Comparison of ENCODE assay signal across 1 cellular context in the genomic region with DNA sequence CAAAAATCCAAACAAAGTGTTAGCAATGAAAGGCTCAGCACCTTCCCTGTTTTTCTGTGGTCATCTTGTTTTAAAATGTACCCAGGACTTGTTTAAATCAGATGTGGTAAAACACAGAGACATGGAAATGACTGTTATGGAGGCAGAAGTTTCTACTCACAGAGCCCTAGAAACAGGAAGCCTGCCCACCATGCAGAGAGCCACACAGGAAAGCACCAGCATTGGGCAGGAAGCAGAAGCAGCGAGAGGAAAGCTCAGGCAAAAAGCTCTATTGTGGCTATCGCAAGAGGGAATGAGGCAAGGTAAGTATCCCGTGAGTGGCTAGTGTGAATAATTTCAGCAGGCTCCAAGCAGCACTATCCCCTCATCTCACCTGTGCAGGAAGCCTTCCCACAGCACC.
TF ChIP-seq lines count a peak whose summit lies in the region.

No MANE protein-coding gene starts in this region.

TF ChIP-seq in GM12878, 131 proteins besides CTCF, POLR2A, EP300 and RAD21:
- TF ChIP-seq, protein P1, sequence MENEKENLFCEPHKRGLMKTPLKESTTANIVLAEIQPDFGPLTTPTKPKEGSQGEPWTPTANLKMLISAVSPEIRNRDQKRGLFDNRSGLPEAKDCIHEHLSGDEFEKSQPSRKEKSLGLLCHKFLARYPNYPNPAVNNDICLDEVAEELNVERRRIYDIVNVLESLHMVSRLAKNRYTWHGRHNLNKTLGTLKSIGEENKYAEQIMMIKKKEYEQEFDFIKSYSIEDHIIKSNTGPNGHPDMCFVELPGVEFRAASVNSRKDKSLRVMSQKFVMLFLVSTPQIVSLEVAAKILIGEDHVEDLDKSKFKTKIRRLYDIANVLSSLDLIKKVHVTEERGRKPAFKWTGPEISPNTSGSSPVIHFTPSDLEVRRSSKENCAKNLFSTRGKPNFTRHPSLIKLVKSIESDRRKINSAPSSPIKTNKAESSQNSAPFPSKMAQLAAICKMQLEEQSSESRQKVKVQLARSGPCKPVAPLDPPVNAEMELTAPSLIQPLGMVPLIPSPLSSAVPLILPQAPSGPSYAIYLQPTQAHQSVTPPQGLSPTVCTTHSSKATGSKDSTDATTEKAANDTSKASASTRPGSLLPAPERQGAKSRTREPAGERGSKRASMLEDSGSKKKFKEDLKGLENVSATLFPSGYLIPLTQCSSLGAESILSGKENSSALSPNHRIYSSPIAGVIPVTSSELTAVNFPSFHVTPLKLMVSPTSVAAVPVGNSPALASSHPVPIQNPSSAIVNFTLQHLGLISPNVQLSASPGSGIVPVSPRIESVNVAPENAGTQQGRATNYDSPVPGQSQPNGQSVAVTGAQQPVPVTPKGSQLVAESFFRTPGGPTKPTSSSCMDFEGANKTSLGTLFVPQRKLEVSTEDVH (IDR thresholded peaks at IDR 0.05; ENCODE audit: low read depth, partially characterized antibody) = no peak
- TF ChIP-seq SIX5 (IDR thresholded peaks at IDR 0.05; ENCODE audit: low read depth, low read length, severe bottlenecking) (no peak), RELA (IDR thresholded peaks at IDR 0.05; ENCODE audit: borderline replicate concordance, partially characterized antibody) (no peak)
- TF ChIP-seq, protein P2, sequence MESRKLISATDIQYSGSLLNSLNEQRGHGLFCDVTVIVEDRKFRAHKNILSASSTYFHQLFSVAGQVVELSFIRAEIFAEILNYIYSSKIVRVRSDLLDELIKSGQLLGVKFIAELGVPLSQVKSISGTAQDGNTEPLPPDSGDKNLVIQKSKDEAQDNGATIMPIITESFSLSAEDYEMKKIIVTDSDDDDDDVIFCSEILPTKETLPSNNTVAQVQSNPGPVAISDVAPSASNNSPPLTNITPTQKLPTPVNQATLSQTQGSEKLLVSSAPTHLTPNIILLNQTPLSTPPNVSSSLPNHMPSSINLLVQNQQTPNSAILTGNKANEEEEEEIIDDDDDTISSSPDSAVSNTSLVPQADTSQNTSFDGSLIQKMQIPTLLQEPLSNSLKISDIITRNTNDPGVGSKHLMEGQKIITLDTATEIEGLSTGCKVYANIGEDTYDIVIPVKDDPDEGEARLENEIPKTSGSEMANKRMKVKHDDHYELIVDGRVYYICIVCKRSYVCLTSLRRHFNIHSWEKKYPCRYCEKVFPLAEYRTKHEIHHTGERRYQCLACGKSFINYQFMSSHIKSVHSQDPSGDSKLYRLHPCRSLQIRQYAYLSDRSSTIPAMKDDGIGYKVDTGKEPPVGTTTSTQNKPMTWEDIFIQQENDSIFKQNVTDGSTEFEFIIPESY (IDR thresholded peaks at IDR 0.05) = no peak
